7 cellular contexts compared by ENCODE assay signal in the genomic region with DNA sequence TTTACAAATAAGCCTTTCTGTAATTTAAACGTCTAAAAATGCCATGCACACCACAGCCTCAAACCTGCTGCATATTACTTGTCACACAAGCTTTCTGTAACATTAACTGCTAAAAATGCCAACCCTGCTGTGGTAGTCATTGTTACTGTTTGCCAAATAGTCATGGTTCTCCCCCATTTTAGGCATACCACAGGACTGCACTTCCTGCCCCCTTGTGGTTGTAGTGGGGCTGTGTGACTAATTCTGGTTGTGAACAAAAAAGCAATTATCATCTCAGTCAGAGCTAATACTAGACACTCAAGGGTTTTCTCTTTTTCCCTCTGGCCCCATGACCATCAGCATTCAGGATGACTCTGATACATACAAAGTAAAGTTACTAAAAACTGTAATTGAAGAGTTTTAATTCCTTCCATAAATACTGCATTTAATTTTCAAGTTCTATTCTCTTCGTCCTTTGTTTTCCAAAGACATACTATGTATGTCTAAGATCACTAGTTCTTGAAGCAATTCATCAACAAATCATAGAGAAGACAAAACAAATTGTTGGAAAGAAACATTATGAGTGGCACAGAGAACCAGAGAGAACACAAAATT. TPM values are rescaled to one million over a fixed set of nuclear protein-coding genes. Genes with fewer than 3 reads are reported as not detected.
A peak's percentile ranks its signal among the peaks of the same experiment; 100 is the strongest.
DNase-seq lines count a peak whose midpoint lies in the region; ATAC-seq lines count a peak whose summit lies in the region.

No MANE protein-coding gene starts in this region.

- in situ Hi-C loops in SK-MEL-5 (cut with HindIII; ENCODE audit: low pct_unique_long_range_greater_than_20kb, low sequenced_read_pairs): no loop called here

- DNase-seq in DMS53 (lab: John Stamatoyannopoulos, UW) (peak; percentile 58), SK-MEL-5 (ENCODE audit: low read depth, low spot score) (peak; percentile 75), foreskin melanocyte (peak; percentile 93)
- DNase-seq in stimulated activated effector memory CD8-positive, alpha-beta T cell treated with anti-CD3 and anti-CD28 coated beads, Interleukin-12 subunit alpha, Interleukin-12 subunit beta, amount 100 ng/mL, for 72 hours (ENCODE audit: low spot score in 2 of 2): no peak
- DNase-seq in stimulated activated CD4-positive, alpha-beta T cell treated with anti-CD3 and anti-CD28 coated beads, Interleukin-4, amount 100 ng/mL, for 1 hour: no peak

- H3K4me1 Mint-ChIP-seq in stimulated activated effector memory CD8-positive, alpha-beta T cell treated with anti-CD3 and anti-CD28 coated beads, Interleukin-12 subunit alpha, Interleukin-12 subunit beta, amount 100 ng/mL, for 72 hours: no peaks in the 10 kb centered on the region

- H3K4me3 Mint-ChIP-seq in stimulated activated effector memory CD8-positive, alpha-beta T cell treated with anti-CD3 and anti-CD28 coated beads, Interleukin-12 subunit alpha, Interleukin-12 subunit beta, amount 100 ng/mL, for 72 hours: no peak overlapping the region

- H3K36me3 Mint-ChIP-seq in stimulated activated effector memory CD8-positive, alpha-beta T cell treated with anti-CD3 and anti-CD28 coated beads, Interleukin-12 subunit alpha, Interleukin-12 subunit beta, amount 100 ng/mL, for 72 hours: no peaks in the 10 kb centered on the region

- ATAC-seq in GM18907 (IDR thresholded peaks at IDR 0.05; ENCODE audit: unreplicated experiment): peak; percentile 92
- peak; percentile 77 for ATAC-seq in HG03565 (IDR thresholded peaks at IDR 0.05; ENCODE audit: unreplicated experiment)
- peak; percentile 68 for ATAC-seq in stimulated activated effector memory CD8-positive, alpha-beta T cell treated with anti-CD3 and anti-CD28 coated beads, Interleukin-12 subunit alpha, Interleukin-12 subunit beta, amount 100 ng/mL, for 72 hours

- peaks cover 2% of the 10 kb centered on the region for H3K9me3 Mint-ChIP-seq in stimulated activated effector memory CD8-positive, alpha-beta T cell treated with anti-CD3 and anti-CD28 coated beads, Interleukin-12 subunit alpha, Interleukin-12 subunit beta, amount 100 ng/mL, for 72 hours

- H3K27ac Mint-ChIP-seq in stimulated activated effector memory CD8-positive, alpha-beta T cell treated with anti-CD3 and anti-CD28 coated beads, Interleukin-12 subunit alpha, Interleukin-12 subunit beta, amount 100 ng/mL, for 72 hours: no peak overlapping the region

RNA-seq across cellular contexts. Expression of a gene that starts 5.7 kb away (rescaled TPM):
- not detected in 2 replicates for total RNA-seq in SK-MEL-5 (2014; rRNA removed; shearing (Covaris generic))
- polyA plus RNA-seq in SK-MEL-5 (2015; cell fraction: cytosol; rRNA removed): not detected in 2 replicates
- polyA plus RNA-seq in SK-MEL-5 (2015; cell fraction: nucleus; rRNA removed): not detected in 2 replicates

Comparison
In these comparisons a context has a peak if more than half of its experiments do, and no peak if none do; other contexts are left out.
1. DNase-seq: peak in DMS53 (single experiment), SK-MEL-5 (single experiment) and foreskin melanocyte (single experiment); none in stimulated activated effector memory CD8-positive, alpha-beta T cell treated with anti-CD3 and anti-CD28 coated beads, Interleukin-12 subunit alpha, Interleukin-12 subunit beta, amount 100 ng/mL, for 72 hours (0 of 2) and stimulated activated CD4-positive, alpha-beta T cell treated with anti-CD3 and anti-CD28 coated beads, Interleukin-4, amount 100 ng/mL, for 1 hour (single experiment).
2. Peak in every context shown above with its lines, with median percentiles within 50 percentile points of each other: ATAC-seq.